Comparison of ENCODE assay signal across 8 cellular contexts in the genomic region with DNA sequence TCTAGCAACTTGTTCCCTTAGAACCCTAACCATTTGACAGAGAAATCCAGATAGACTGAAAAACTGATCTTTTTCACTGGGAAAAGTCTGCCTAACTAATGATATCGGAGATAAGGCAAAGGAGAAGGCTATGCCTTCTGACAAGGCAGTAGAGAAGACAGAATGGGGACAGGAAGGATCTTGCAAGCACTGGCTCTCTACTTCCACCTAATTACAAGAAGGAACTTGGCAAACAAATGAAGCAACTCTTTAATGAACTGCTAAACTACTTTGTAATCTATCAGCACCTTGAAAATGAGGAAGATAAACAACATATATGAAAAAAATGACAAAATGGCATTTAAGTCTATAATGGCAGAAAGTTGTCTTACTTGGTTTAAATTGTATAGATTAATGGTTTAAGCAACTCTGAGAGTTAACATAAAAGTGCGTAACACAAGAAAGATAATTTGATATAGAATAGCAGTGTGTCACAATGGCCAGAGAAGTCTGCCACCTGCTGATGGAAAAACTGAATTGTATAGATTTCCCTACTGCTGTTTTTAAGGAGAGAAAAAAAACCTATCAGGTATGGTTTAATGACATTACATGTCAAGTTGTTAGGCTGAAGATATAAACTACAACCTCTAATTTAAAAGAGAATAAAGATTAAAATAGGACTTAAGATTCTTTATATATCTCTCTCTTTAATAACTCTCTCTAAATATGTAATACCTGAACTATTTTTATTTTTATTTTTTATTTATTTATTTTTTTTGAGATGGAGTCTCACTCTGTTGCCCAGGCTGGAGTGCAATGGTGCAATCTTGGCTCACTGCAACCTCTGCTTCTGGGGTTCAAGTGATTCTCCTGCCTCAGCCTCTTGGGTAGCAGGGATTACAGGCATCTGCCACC. TPM values are rescaled to one million over a fixed set of nuclear protein-coding genes. Genes with fewer than 3 reads are reported as not detected.
DNase-seq lines count a peak whose midpoint lies in the region; ATAC-seq and TF ChIP-seq lines count a peak whose summit lies in the region.

No MANE protein-coding gene starts in this region.

- TF ChIP-seq EP300 in stomach (IDR thresholded peaks at IDR 0.05) = no peak

- POLR2A ChIA-PET in GM10248 (lab: Yijun Ruan, JAX) = interaction anchor here (0.6 to 1.5 kb wide), 2 partner anchors 10 kb away, joined by 3 to 4 read pairs; no protein-coding TSS in a partner anchor

- CTCF ChIA-PET in GM10248 (lab: Yijun Ruan, JAX) = interaction anchor here (1.0 to 1.4 kb wide), 3 partner anchors 10 to 249 kb away, joined by 3 to 9 read pairs (median 3); no protein-coding TSS in a partner anchor

- H3K27me3 ChIP-seq in body of pancreas = no peaks in the 10 kb centered on the region
- H3K27me3 ChIP-seq in stomach = no peaks in the 10 kb centered on the region

- H3K4me3 ChIP-seq in body of pancreas (no peak overlapping the region), stomach (peak overlapping the region in 1 of 4 donors; percentile 13)

- TF ChIP-seq CTCF in GM10248 (IDR thresholded peaks at IDR 0.05; ENCODE audit: control extremely low read depth, extremely low read depth, low read depth, missing control alignments) (peak; percentile 59), body of pancreas (IDR thresholded peaks at IDR 0.05) (peak; percentile 25 to 78 (median 65)), stomach (IDR thresholded peaks at IDR 0.05) (peak in 4 of 7 experiments; percentile 44 to 73 (median 61))

- no peaks in the 10 kb centered on the region for H3K36me3 ChIP-seq in body of pancreas (replicated peaks in 1 of 2; ENCODE audit: insufficient read depth in 1 of 2, low read depth in 2 of 2)
- no peaks in the 10 kb centered on the region for H3K36me3 ChIP-seq in stomach

- intact Hi-C loops in body of pancreas (cut with DNase I) (loop anchor here (10.0 kb wide), 1 partner anchor 106 kb away; no protein-coding TSS in a partner anchor), stomach (cut with DNase I; ENCODE audit: low total_unique reads) (no loop called here)

- DNase-seq in ACHN (peak; percentile 72), GM10248 (ENCODE audit: extremely low spot score) (peak; percentile 25), NCI-H82 treated with DMSO at 0.1 percent for 48 hours (lab: John Stamatoyannopoulos, UW; ENCODE audit: unreplicated experiment) (peak; percentile 18), body of pancreas (peak in 3 of 4 donors; percentile 33 to 54 (median 35)), inferior parietal cortex (ENCODE audit: extremely low spot score) (peak; percentile 70), stomach (no peak)

- 6 to 14% methylated on average over 2 of the region's 2 CpGs for whole genome bisulfite sequencing in body of pancreas, 2 donors
- WGBS in stomach, 5 donors = 29 to 53% (median 32%) methylated on average over 2 of the region's 2 CpGs

- in situ Hi-C loops in ACHN (cut with HindIII; ENCODE audit: low pct_ligation_motif_present, low pct_unique_long_range_greater_than_20kb, low sequenced_read_pairs) = no loop called here

- H3K9me3 ChIP-seq in body of pancreas (no peaks in the 10 kb centered on the region), stomach (no peaks in the 10 kb centered on the region)

- TF ChIP-seq POLR2A in body of pancreas (IDR thresholded peaks at IDR 0.05) (no peak), stomach (IDR thresholded peaks at IDR 0.05) (no peak)

- H3K4me1 ChIP-seq in body of pancreas (peaks cover 40% of the 10 kb centered on the region), stomach (peaks cover 9 to 65% (median 33%) of the 10 kb centered on the region in 4 donors)

- H3K27ac ChIP-seq in body of pancreas = peak overlapping the region in 3 of 4 donors; percentile 38 to 53 (median 49)
- H3K27ac ChIP-seq in stomach = peak overlapping the region in 4 of 5 donors; percentile 36 to 73 (median 50)

- peak; percentile 49 for ATAC-seq in HG03108 (IDR thresholded peaks at IDR 0.05; ENCODE audit: unreplicated experiment)
- peak; percentile 82 for ATAC-seq in body of pancreas
- no peak for ATAC-seq in HG02870 (IDR thresholded peaks at IDR 0.05; ENCODE audit: unreplicated experiment)

RNA-seq across cellular contexts. Expression of a gene that starts 11.9 kb away (rescaled TPM):
- 10 to 100 TPM; 20.4 to 26.5 TPM for total RNA-seq in body of pancreas
- 10 to 100 TPM in 3 of 5 donors, 1 to 10 TPM in 2; 1.2 to 98.0 (median 14.7) TPM for total RNA-seq in stomach
- polyA plus RNA-seq in stomach = 10 to 100 TPM; 20.1 to 66.7 (median 20.7) TPM

RNA-seq across cellular contexts. Expression of a gene that starts 58.5 kb away (rescaled TPM):
- total RNA-seq in body of pancreas = 1 to 10 TPM; 5.2 to 9.6 TPM
- total RNA-seq in stomach = 10 to 100 TPM in 1 of 5 donors, 1 to 10 TPM in 3, not detected in 1; 2.2 to 13.9 (median 5.0) TPM
- 10 to 100 TPM; 11.1 to 80.0 (median 15.4) TPM for polyA plus RNA-seq in stomach
